ENCODE assay signal across 9 cellular contexts in genomic region chr11:86219291-86220193, GRCh38. TPM values are rescaled to one million over a fixed set of nuclear protein-coding genes. Genes with fewer than 3 reads are reported as not detected.
DNase-seq lines count a peak whose midpoint lies in the region; ATAC-seq and TF ChIP-seq lines count a peak whose summit lies in the region.
"Had no signal": no experiment of that assay in that cellular context is flagged by ENCODE, and none has a peak within 500 bp of the region (broad histone marks: within the 10 kb centered on the region; RNA-seq: fewer than 3 reads in every experiment).

No MANE protein-coding gene starts in this region.

- no TSS peak for BruUV-seq in OCI-LY7 (replicated peaks; lab: Mats Ljungman, UMichigan)

- 73% methylated on average over 6 of the region's 7 CpGs for WGBS in right lobe of liver (ENCODE audit: insufficient coverage, low coverage, low lambda C conversion rate, missing lambda C conversion rate)

- CTCF ChIA-PET in GM10248 (lab: Yijun Ruan, JAX), result interaction anchor here (0.7 to 6.7 kb wide), 16 partner anchors 8 to 179 kb away, joined by 3 to 40 read pairs (median 6); no protein-coding TSS in a partner anchor
- CTCF ChIA-PET in OCI-LY7 (lab: Charles Lee; ENCODE audit: unreplicated experiment), result interaction anchor here (0.6 kb wide), 1 partner anchor 26 kb away, joined by 3 read pairs; no protein-coding TSS in a partner anchor

- POLR2A ChIA-PET in GM10248 (lab: Yijun Ruan, JAX), result interaction anchor here (0.7 kb wide), 1 partner anchor 118 kb away, joined by 12 read pairs; no protein-coding TSS in a partner anchor
- POLR2A ChIA-PET in OCI-LY7 (lab: Charles Lee), result interaction anchor here (0.6 to 1.4 kb wide), 5 partner anchors 25 to 185 kb away, joined by 3 to 5 read pairs (median 3); no protein-coding TSS in a partner anchor

- DNase-seq in GM10248 (ENCODE audit: extremely low spot score), result peak; percentile 34
- DNase-seq in OCI-LY7 (ENCODE audit: low spot score), result peak; percentile 24
- no peak for DNase-seq in T-helper 2 cell
- DNase-seq in sciatic nerve (ENCODE audit: low spot score), result no peak
- no peak for DNase-seq in right lobe of liver
- DNase-seq in NCI-H2081 treated with DMSO at 0.1 percent for 48 hours (lab: John Stamatoyannopoulos, UW), result no peak
- DNase-seq: NCI-H748 treated with DMSO at 0.1 percent for 48 hours had no signal

- no peaks in the 10 kb centered on the region for H3K79me2 ChIP-seq in OCI-LY7 (ENCODE audit: insufficient read depth, low read depth, low read length)

- ATAC-seq in GM19324 (IDR thresholded peaks at IDR 0.05; ENCODE audit: low FRiP score, unreplicated experiment) (peak; percentile 79), HG02938 (IDR thresholded peaks at IDR 0.05; ENCODE audit: unreplicated experiment) (peak; percentile 78), sciatic nerve (no peak), right lobe of liver (no peak)

- H3K27ac ChIP-seq in OCI-LY7 (ENCODE audit: low read depth, low read length, poor library complexity, severe bottlenecking), result no peak overlapping the region
- no peak overlapping the region for H3K27ac ChIP-seq in right lobe of liver

- H3K4me1 ChIP-seq in OCI-LY7 (ENCODE audit: insufficient read depth, low read length, poor library complexity, severe bottlenecking), result peaks cover 9% of the 10 kb centered on the region
- peaks cover 0 to 6% (median 0%) of the 10 kb centered on the region in 4 donors for H3K4me1 ChIP-seq in right lobe of liver

- H2AFZ ChIP-seq in OCI-LY7 (ENCODE audit: low read length), result peak overlapping the region; percentile 24; the same call in 1 of the 2 replicates

- no peaks in the 10 kb centered on the region for H3K9me2 ChIP-seq in OCI-LY7 (ENCODE audit: insufficient read depth, low read length)

- peak overlapping the region; percentile 17 for H3K4me2 ChIP-seq in OCI-LY7 (ENCODE audit: low read length)

- H3K36me3 ChIP-seq in OCI-LY7 (ENCODE audit: insufficient read depth, low read length) (no peaks in the 10 kb centered on the region), right lobe of liver (no peaks in the 10 kb centered on the region)

- H3K4me3 ChIP-seq in OCI-LY7 (ENCODE audit: low read depth, low read length, poor library complexity, severe bottlenecking) (no peak overlapping the region), right lobe of liver (no peak overlapping the region)

- H3K27me3 ChIP-seq in right lobe of liver, result no peaks in the 10 kb centered on the region

- intact Hi-C loops in OCI-LY7 (cut with micrococcal nuclease; ENCODE audit: unreplicated experiment) (loop anchor here (2.0 to 10.0 kb wide), 3 partner anchors 177 to 362 kb away; partner anchors contain the start of gene CCDC83), sciatic nerve (cut with DNase I) (loop anchor here (5.0 kb wide), 1 partner anchor 277 kb away; no protein-coding TSS in a partner anchor), right lobe of liver (cut with DNase I) (no loop called here)

- no peak for TF ChIP-seq POLR2A in right lobe of liver (IDR thresholded peaks at IDR 0.05)

- TF ChIP-seq CTCF in GM10248 (IDR thresholded peaks at IDR 0.05; ENCODE audit: control extremely low read depth, extremely low read depth, low read depth, missing control alignments) (no peak), OCI-LY7 (conservative IDR thresholded peaks at IDR 0.05; ENCODE audit: low read length) (no peak), right lobe of liver (IDR thresholded peaks at IDR 0.05) (no peak)

- H4K20me1 ChIP-seq in OCI-LY7 (ENCODE audit: insufficient read depth, low read length), result no peaks in the 10 kb centered on the region

- H3K9me3 ChIP-seq in OCI-LY7 (ENCODE audit: low read length) (no peaks in the 10 kb centered on the region), right lobe of liver (no peaks in the 10 kb centered on the region)

RNA-seq across cellular contexts. Expression of gene EED, which starts 25.0 kb away (rescaled TPM):
- total RNA-seq in OCI-LY7 (2014; rRNA removed; shearing (Covaris generic)), result 25.2 and 30.4 TPM in 2 replicates
- total RNA-seq in OCI-LY7 (2022), result 34.4 and 40.2 TPM in 2 replicates
- 25.2 TPM for total RNA-seq in sciatic nerve
- 10 to 100 TPM in 1 of 6 experiments, 1 to 10 TPM in 5; 6.7 to 10.4 (median 8.9) TPM for total RNA-seq in right lobe of liver

Comparison
In these comparisons a context has a peak if more than half of its experiments do, and no peak if none do; other contexts are left out.
1. DNase-seq: peak in GM10248 (single experiment) and OCI-LY7 (single experiment); none in T-helper 2 cell (0 of 5), sciatic nerve (single experiment), right lobe of liver (0 of 3) and NCI-H2081 treated with DMSO at 0.1 percent for 48 hours (single experiment).
2. ATAC-seq: peak in GM19324 (single experiment) and HG02938 (single experiment); none in sciatic nerve (single experiment) and right lobe of liver (0 of 4).
3. intact Hi-C loops: an anchor here in OCI-LY7 (2.0 to 10.0 kb wide) and sciatic nerve (5.0 kb wide); none called in right lobe of liver.